In genomic region chrX:132648870-132649269, GRCh38 we compare ENCODE assay signal across 16 cellular contexts.
DNase-seq lines count a peak whose midpoint lies in the region; ATAC-seq lines count a peak whose summit lies in the region.
"Had no signal": no experiment of that assay in that cellular context is flagged by ENCODE, and none has a peak within 500 bp of the region (broad histone marks: within the 10 kb centered on the region; RNA-seq: fewer than 3 reads in every experiment).

No MANE protein-coding gene starts in this region.

- no peak for ATAC-seq in GM21360 (IDR thresholded peaks at IDR 0.05; ENCODE audit: unreplicated experiment)
- ATAC-seq in activated naive CD4-positive, alpha-beta T cell treated with anti-CD3 and anti-CD28 coated beads, Interleukin-2, amount 50 U/mL, for 72 hours, result no peak

- POLR2A ChIA-PET in CD4-positive, alpha-beta memory T cell (lab: Charles Lee; ENCODE audit: partially characterized antibody), result interaction anchor here (0.7 kb wide), 1 partner anchor 625 kb away, joined by 4 read pairs; no protein-coding TSS in a partner anchor

- H3K36me3 ChIP-seq in adipocyte (ENCODE audit: control insufficient read depth, insufficient read depth, low read length, severe bottlenecking), result no peaks in the 10 kb centered on the region
- no peaks in the 10 kb centered on the region for H3K36me3 ChIP-seq in CD4-positive, alpha-beta memory T cell (ENCODE audit: insufficient read depth, low read length)
- H3K36me3 ChIP-seq: BLaER1 treated with 17β-estradiol and CSF1 and Interleukin-3, amounts not matched to agents 10 nM and 100 nM had no signal

- H3K9me3 ChIP-seq in adipocyte (ENCODE audit: control insufficient read depth, low read length), result no peaks in the 10 kb centered on the region
- H3K9me3 ChIP-seq in CD4-positive, alpha-beta memory T cell (ENCODE audit: control insufficient read depth in 1 of 2, low read length in 2 of 2), result no peaks in the 10 kb centered on the region

- H3K36me3 Mint-ChIP-seq in activated naive CD4-positive, alpha-beta T cell treated with anti-CD3 and anti-CD28 coated beads, Interleukin-2, amount 50 U/mL, for 72 hours, result no peaks in the 10 kb centered on the region
- no peaks in the 10 kb centered on the region for H3K36me3 Mint-ChIP-seq in CD4-positive, alpha-beta memory T cell

- DNase-seq in GM04503 (ENCODE audit: low read depth), result peak; percentile 53
- DNase-seq in adipocyte (ENCODE audit: low read depth), result peak; percentile 44
- DNase-seq in fibroblast of peridontal ligament (ENCODE audit: extremely low read depth), result peak; percentile 0
- DNase-seq in CD1c-positive myeloid dendritic cell (ENCODE audit: extremely low spot score), result no peak
- DNase-seq in activated naive CD4-positive, alpha-beta T cell treated with anti-CD3 and anti-CD28 coated beads, Interleukin-2, amount 50 U/mL, for 72 hours (ENCODE audit: low spot score in 2 of 2), result no peak
- DNase-seq in CD4-positive, alpha-beta memory T cell, result no peak
- DNase-seq: COR-L47, NCI-H187, NCI-H446, NCI-H748 treated with DMSO at 0.1 percent for 48 hours, OCI-M1, RPMI8226, SIG-M5 had no signal

- intact Hi-C loops in CD4-positive, alpha-beta memory T cell (cut with micrococcal nuclease), result no loop called here

- no peaks in the 10 kb centered on the region for H3K9me3 Mint-ChIP-seq in activated naive CD4-positive, alpha-beta T cell treated with anti-CD3 and anti-CD28 coated beads, Interleukin-2, amount 50 U/mL, for 72 hours
- H3K9me3 Mint-ChIP-seq in CD4-positive, alpha-beta memory T cell, result no peaks in the 10 kb centered on the region
- H3K9me3 Mint-ChIP-seq: T-helper 1 cell treated with Interleukin-12 subunit alpha and Interleukin-12 subunit beta and Interleukin-4 antibody, amounts not matched to agents 30 μg/mL and 1 μg/mL, for 36 hours had no signal

- no peak overlapping the region for H3K27ac ChIP-seq in CD4-positive, alpha-beta memory T cell (ENCODE audit: low read depth, low read length)
- H3K27ac ChIP-seq: BLaER1 treated with 17β-estradiol and CSF1 and Interleukin-3, amounts not matched to agents 10 nM and 100 nM had no signal

- H3K27me3 Mint-ChIP-seq in CD4-positive, alpha-beta memory T cell, result peaks cover 0 to 2% of the 10 kb centered on the region in 2 donors

- H3K9ac ChIP-seq in adipocyte (ENCODE audit: low read length), result no peak overlapping the region
- H3K9ac ChIP-seq: BLaER1 treated with 17β-estradiol and CSF1 and Interleukin-3, amounts not matched to agents 10 nM and 100 nM had no signal

- peaks cover 33% of the 10 kb centered on the region for H3K27me3 ChIP-seq in adipocyte (replicated peaks; ENCODE audit: control insufficient read depth, insufficient read depth, low read length)
- H3K27me3 ChIP-seq in CD4-positive, alpha-beta memory T cell (ENCODE audit: insufficient read depth, low read length), result no peaks in the 10 kb centered on the region

- H3K4me3 ChIP-seq in adipocyte (ENCODE audit: low read length), result no peak overlapping the region
- H3K4me3 ChIP-seq in CD4-positive, alpha-beta memory T cell (ENCODE audit: low read length in 2 of 2), result no peak overlapping the region
- H3K4me3 ChIP-seq: BLaER1 treated with 17β-estradiol and CSF1 and Interleukin-3, amounts not matched to agents 10 nM and 100 nM had no signal

- no peak overlapping the region for H3K27ac Mint-ChIP-seq in activated naive CD4-positive, alpha-beta T cell treated with anti-CD3 and anti-CD28 coated beads, Interleukin-2, amount 50 U/mL, for 72 hours
- H3K27ac Mint-ChIP-seq in CD4-positive, alpha-beta memory T cell, result no peak overlapping the region
- H3K27ac Mint-ChIP-seq: T-helper 1 cell treated with Interleukin-12 subunit alpha and Interleukin-12 subunit beta and Interleukin-4 antibody, amounts not matched to agents 30 μg/mL and 1 μg/mL, for 36 hours had no signal

- CTCF ChIA-PET in CD4-positive, alpha-beta memory T cell (lab: Charles Lee; ENCODE audit: partially characterized antibody), result no interaction called here

- peaks cover 25% of the 10 kb centered on the region for H3K4me1 ChIP-seq in adipocyte (ENCODE audit: control insufficient read depth, insufficient read depth, low read length)
- H3K4me1 ChIP-seq in CD4-positive, alpha-beta memory T cell (ENCODE audit: insufficient read depth, low read length), result no peaks in the 10 kb centered on the region
- H3K4me1 ChIP-seq: BLaER1 treated with 17β-estradiol and CSF1 and Interleukin-3, amounts not matched to agents 10 nM and 100 nM had no signal

- H3K4me3 Mint-ChIP-seq in CD4-positive, alpha-beta memory T cell, result no peak overlapping the region
- H3K4me3 Mint-ChIP-seq: T-helper 1 cell treated with Interleukin-12 subunit alpha and Interleukin-12 subunit beta and Interleukin-4 antibody, amounts not matched to agents 30 μg/mL and 1 μg/mL, for 36 hours had no signal

- no peaks in the 10 kb centered on the region for H3K4me1 Mint-ChIP-seq in CD4-positive, alpha-beta memory T cell

Comparison
In these comparisons a context has a peak if more than half of its experiments do, and no peak if none do; other contexts are left out.
1. DNase-seq: peak in GM04503 (single experiment), adipocyte (single experiment) and fibroblast of peridontal ligament (single experiment); none in CD1c-positive myeloid dendritic cell (single experiment), activated naive CD4-positive, alpha-beta T cell treated with anti-CD3 and anti-CD28 coated beads, Interleukin-2, amount 50 U/mL, for 72 hours (0 of 2) and CD4-positive, alpha-beta memory T cell (0 of 5).